11 cellular contexts compared by ENCODE assay signal in the genomic region with DNA sequence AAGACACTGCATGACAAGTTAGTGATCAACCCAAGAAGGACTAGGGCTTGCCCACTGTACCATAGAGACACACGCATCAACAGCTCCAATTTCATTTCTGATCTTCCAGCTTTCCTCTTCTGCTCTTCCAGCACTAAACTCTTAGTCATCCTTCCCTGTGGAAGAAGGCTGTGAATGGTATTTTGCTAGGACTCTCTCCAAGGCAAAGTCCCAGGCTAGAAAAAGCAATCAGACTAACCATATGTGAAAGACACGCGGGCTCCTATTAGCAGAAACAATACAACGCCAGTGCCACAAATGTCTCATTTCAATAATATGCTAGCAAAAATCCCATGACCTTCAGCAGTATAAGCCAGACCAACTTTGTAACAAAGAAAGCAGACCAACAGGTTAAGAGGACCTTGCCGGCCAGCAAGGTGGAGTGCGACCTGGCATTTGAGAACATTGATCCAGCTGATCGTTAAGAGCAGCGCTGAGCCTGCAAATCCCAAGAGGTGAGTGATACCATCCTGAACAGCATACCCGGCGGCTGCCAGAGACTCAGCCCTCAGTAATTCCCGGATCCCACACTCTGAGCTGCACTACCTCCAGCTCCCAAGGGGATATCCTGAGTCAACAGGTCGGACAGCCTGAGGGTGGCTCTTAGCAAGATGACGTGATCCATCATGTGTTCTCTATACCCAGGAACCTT.
DNase-seq lines count a peak whose midpoint lies in the region; TF ChIP-seq lines count a peak whose summit lies in the region.
"Had no signal": no experiment of that assay in that cellular context is flagged by ENCODE, and none has a peak within 500 bp of the region (broad histone marks: within the 10 kb centered on the region; RNA-seq: fewer than 3 reads in every experiment).

No MANE protein-coding gene starts in this region.

- H3K36me3 Mint-ChIP-seq in MCF 10A (ENCODE audit: insufficient read depth, unreplicated experiment), result no peaks in the 10 kb centered on the region

- H3K9me3 Mint-ChIP-seq in MCF 10A (ENCODE audit: unreplicated experiment), result no peaks in the 10 kb centered on the region

- no peaks in the 10 kb centered on the region for H3K27me3 Mint-ChIP-seq in MCF 10A (ENCODE audit: insufficient read depth, unreplicated experiment)

- intact Hi-C loops in MCF 10A (cut with micrococcal nuclease), result no loop called here

- POLR2A ChIA-PET in MCF 10A (lab: Yijun Ruan, JAX), result no interaction called here

- H3K4me1 Mint-ChIP-seq in MCF 10A (ENCODE audit: insufficient read depth, unreplicated experiment), result no peaks in the 10 kb centered on the region

- TF ChIP-seq CTCF in AG09309 (IDR thresholded peaks at IDR 0.05; ENCODE audit: control insufficient read depth, insufficient read depth, low read depth, low read length, missing control alignments) (no peak), foreskin fibroblast (IDR thresholded peaks at IDR 0.05; ENCODE audit: low read depth, low read length) (no peak), MCF 10A (IDR thresholded peaks at IDR 0.05; ENCODE audit: unreplicated experiment) (no peak), GM13977 (IDR thresholded peaks at IDR 0.05; ENCODE audit: extremely low read depth, insufficient read depth, missing control alignments) (no peak)

- H3K27ac Mint-ChIP-seq in MCF 10A (ENCODE audit: low read depth, unreplicated experiment), result no peak overlapping the region

- peak; percentile 55 for DNase-seq in AG09309 (ENCODE audit: low read depth)
- DNase-seq in ELF-1 (ENCODE audit: low read depth, low spot score), result peak; percentile 40
- peak; percentile 42 for DNase-seq in amniotic stem cell (lab: John Stamatoyannopoulos, UW)
- peak; percentile 63 to 69 for DNase-seq in foreskin fibroblast
- DNase-seq in middle frontal gyrus (ENCODE audit: extremely low spot score, low spot score), result no peak
- no peak for DNase-seq in HuH-7.5 (ENCODE audit: low spot score)
- DNase-seq in MCF 10A (ENCODE audit: unreplicated experiment), result no peak
- no peak for DNase-seq in GM13977 (ENCODE audit: low spot score)
- DNase-seq: mammary epithelial cell, NCI-H2227 treated with DMSO at 0.1 percent for 48 hours had no signal

- in situ Hi-C loops in GM13977 (cut with MboI; ENCODE audit: low pct_unique_long_range_greater_than_20kb, low sequenced_read_pairs, unreplicated experiment), result no loop called here

- CTCF ChIA-PET in MCF 10A (lab: Yijun Ruan, JAX), result no interaction called here

- no TSS peak for BruUV-seq in MCF 10A (replicated peaks; lab: Mats Ljungman, UMichigan)

- no peak overlapping the region for H3K4me3 ChIP-seq in AG09309 (ENCODE audit: control insufficient read depth, low read depth, low read length)
- H3K4me3 ChIP-seq in foreskin fibroblast (ENCODE audit: low read depth in 1 of 2, low read length in 2 of 2), result no peak overlapping the region
- H3K4me3 ChIP-seq: Peyer's patch had no signal

- H3K4me3 Mint-ChIP-seq in MCF 10A (ENCODE audit: unreplicated experiment), result no peak overlapping the region

Comparison
In these comparisons a context has a peak if more than half of its experiments do, and no peak if none do; other contexts are left out.
1. DNase-seq: peak in AG09309 (single experiment), ELF-1 (single experiment), amniotic stem cell (single experiment) and foreskin fibroblast (2 of 2); none in middle frontal gyrus (single experiment), HuH-7.5 (single experiment), MCF 10A (single experiment) and GM13977 (single experiment).